Comparison of ENCODE assay signal across 13 cellular contexts in genomic region chr4:68272860-68273259, GRCh38. TPM values are rescaled to one million over a fixed set of nuclear protein-coding genes. Genes with fewer than 3 reads are reported as not detected.
A peak's percentile ranks its signal among the peaks of the same experiment; 100 is the strongest.
DNase-seq lines count a peak whose midpoint lies in the region; ATAC-seq and TF ChIP-seq lines count a peak whose summit lies in the region.
"Had no signal": no experiment of that assay in that cellular context is flagged by ENCODE, and none has a peak within 500 bp of the region (broad histone marks: within the 10 kb centered on the region; RNA-seq: fewer than 3 reads in every experiment).

No MANE protein-coding gene starts in this region.

- peak; percentile 33 for ATAC-seq in GM18858 (IDR thresholded peaks at IDR 0.05; ENCODE audit: unreplicated experiment)
- peak; percentile 55 for ATAC-seq in HG02763 (IDR thresholded peaks at IDR 0.05; ENCODE audit: unreplicated experiment)
- ATAC-seq in WTC11: peak; percentile 78
- no peak for ATAC-seq in GM18861 (IDR thresholded peaks at IDR 0.05; ENCODE audit: unreplicated experiment)
- ATAC-seq: activated CD8-positive, alpha-beta memory T cell treated with anti-CD3 and anti-CD28 coated beads, Interleukin-2, amount 10 ng/mL, durations not matched to agents 7 days and 5 days had no signal

- TF ChIP-seq CTCF in WTC11 (IDR thresholded peaks at IDR 0.05): no peak

- peaks cover 43% of the 10 kb centered on the region for H3K36me3 Mint-ChIP-seq in WTC11

- peak overlapping the region; percentile 68 for H3K4me3 Mint-ChIP-seq in WTC11

- peak overlapping the region; percentile 97 for H3K27ac Mint-ChIP-seq in WTC11
- H3K27ac Mint-ChIP-seq: activated CD8-positive, alpha-beta memory T cell treated with anti-CD3 and anti-CD28 coated beads, Interleukin-2, amount 10 ng/mL, durations not matched to agents 7 days and 5 days had no signal

- 0 out of 2 replicates have a peak, but pooled peaks cover 6% of the 10 kb centered on the region for H3K27me3 Mint-ChIP-seq in WTC11 (ENCODE audit: low read depth)

- CTCF ChIA-PET in WTC11 (lab: Charles Lee): interaction anchor here (0.6 to 2.4 kb wide), 6 partner anchors 30 to 380 kb away, joined by 3 to 28 read pairs (median 4); no protein-coding TSS in a partner anchor

- H3K9me3 Mint-ChIP-seq in WTC11: peaks cover 46% of the 10 kb centered on the region

- H3K4me1 Mint-ChIP-seq in WTC11: peaks cover 39% of the 10 kb centered on the region

- POLR2A ChIA-PET in WTC11 (lab: Charles Lee): interaction anchor here (1.4 kb wide), 1 partner anchor 32 kb away, joined by 3 read pairs; no protein-coding TSS in a partner anchor

- DNase-seq in WTC11 (ENCODE audit: low spot score) (no peak), kidney tubule cell (ENCODE audit: low spot score) (peak; percentile 54), DMS79 treated with DMSO at 0.1 percent for 48 hours (lab: John Stamatoyannopoulos, UW) (no peak), NCI-H2107 treated with DMSO at 0.1 percent for 48 hours (lab: John Stamatoyannopoulos, UW; ENCODE audit: unreplicated experiment) (no peak)
- DNase-seq in stimulated activated CD4-positive, alpha-beta T cell treated with anti-CD3 and anti-CD28 coated beads, Interleukin-4, amount 100 ng/mL, for 4 hours: no peak
- DNase-seq: activated CD8-positive, alpha-beta memory T cell treated with anti-CD3 and anti-CD28 coated beads, Interleukin-2, amount 10 ng/mL, durations not matched to agents 7 days and 5 days; effector CD8-positive, alpha-beta T cell; NCI-H2107 had no signal

TF ChIP-seq in WTC11, 78 proteins besides CTCF, POLR2A, EP300 and RAD21:
- TF ChIP-seq HMGA2 (CRISPR knock-in tag; IDR thresholded peaks at IDR 0.05) (no peak), CREM (CRISPR knock-in tag; IDR thresholded peaks at IDR 0.05) (0 out of 2 replicates have a peak, but pooled peaks have one; percentile 17), SP1 (CRISPR knock-in tag; conservative IDR thresholded peaks at IDR 0.05) (0 out of 2 replicates have a peak, but pooled peaks have one; percentile 35)

RNA-seq across cellular contexts. Expression of gene TMPRSS11B, which starts 27.4 kb away (rescaled TPM):
- not detected in 3 replicates for total RNA-seq in WTC11 (2021)
- total RNA-seq: activated CD8-positive, alpha-beta memory T cell treated with anti-CD3 and anti-CD28 coated beads, Interleukin-2, amount 10 ng/mL, durations not matched to agents 7 days and 5 days; skeletal muscle tissue; ureter had no signal
